ENCODE assay signal across 9 cellular contexts in the genomic region with DNA sequence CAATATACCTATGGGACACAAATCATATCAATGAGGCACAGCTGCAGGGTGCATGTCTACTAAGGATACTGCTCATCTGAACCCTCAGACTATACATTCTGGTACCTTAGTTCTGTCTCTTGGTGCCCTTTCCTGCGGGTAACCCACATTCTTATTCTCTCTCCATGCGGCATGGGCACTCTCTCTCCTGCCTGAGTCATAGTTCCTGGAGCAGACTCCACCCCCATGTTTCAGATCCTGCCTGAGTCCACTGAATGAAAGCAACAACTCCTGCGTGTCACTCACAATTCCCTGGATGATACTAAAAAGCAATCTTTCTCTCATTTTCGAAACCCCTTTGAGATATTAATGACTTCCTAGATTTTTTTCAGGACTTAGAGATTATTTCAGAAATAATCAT.
"Had no signal": no experiment of that assay in that cellular context is flagged by ENCODE, and none has a peak within 500 bp of the region (broad histone marks: within the 10 kb centered on the region; RNA-seq: fewer than 3 reads in every experiment).

No MANE protein-coding gene starts in this region.

- DNase-seq: activated CD4-positive, alpha-beta T cell treated with anti-CD3 and anti-CD28 coated beads, Interleukin-2, amount 10 ng/mL, durations not matched to agents 7 days and 5 days; activated CD8-positive, alpha-beta memory T cell treated with anti-CD3 and anti-CD28 coated beads for 24 hours; amniotic stem cell; dermis blood vessel endothelial cell; erythroblast; ovary; stimulated activated CD4-positive, alpha-beta T cell treated with anti-CD3 and anti-CD28 coated beads, Interleukin-15, amount 100 ng/mL, for 24 hours; stimulated activated CD4-positive, alpha-beta T cell treated with anti-CD3 and anti-CD28 coated beads, Interleukin-4, amount 100 ng/mL, for 24 hours; testis had no signal
